ENCODE assay signal across 27 cellular contexts in the genomic region with DNA sequence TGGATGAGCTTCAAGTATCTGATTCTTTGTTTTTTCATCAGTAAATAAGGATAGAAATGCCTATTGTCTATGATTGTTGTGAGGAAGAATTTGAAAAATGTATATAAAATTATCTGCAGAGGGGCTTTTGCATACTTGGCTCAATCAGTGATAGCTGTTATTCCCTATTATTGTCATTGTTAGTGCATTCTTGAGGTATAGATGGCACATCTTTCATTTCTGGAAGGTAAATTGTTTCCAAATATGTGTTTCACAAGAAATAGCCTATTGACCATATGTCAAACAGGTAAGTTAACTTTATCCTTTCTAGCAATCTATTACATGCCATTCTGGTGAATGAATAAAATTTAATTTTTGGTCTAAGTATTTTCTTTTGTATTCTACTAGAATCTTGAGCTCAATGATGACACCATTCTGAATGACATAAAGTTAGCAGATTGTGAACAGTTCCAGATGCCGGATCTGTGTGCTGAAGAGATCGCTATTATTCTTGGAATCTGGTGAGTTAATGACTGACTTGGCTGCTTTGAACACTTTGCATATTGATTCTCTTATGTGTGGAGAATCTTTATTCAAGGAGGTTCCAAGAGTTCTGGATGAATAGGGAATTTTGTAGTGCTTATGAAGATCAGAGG. TPM values are rescaled to one million over a fixed set of nuclear protein-coding genes. Genes with fewer than 3 reads are reported as not detected.
DNase-seq lines count a peak whose midpoint lies in the region; ATAC-seq and TF ChIP-seq lines count a peak whose summit lies in the region.
"Had no signal": no experiment of that assay in that cellular context is flagged by ENCODE, and none has a peak within 500 bp of the region (broad histone marks: within the 10 kb centered on the region; RNA-seq: fewer than 3 reads in every experiment).

No MANE protein-coding gene starts in this region.

- H3K27ac ChIP-seq in GM23248, result no peak overlapping the region
- H3K27ac ChIP-seq: HL-60, KMS-11, RWPE1, SK-N-MC had no signal

- no peak overlapping the region for H3K4me3 Mint-ChIP-seq in stimulated activated naive CD8-positive, alpha-beta T cell treated with anti-CD3 and anti-CD28 coated beads, Interleukin-15, Interleukin-2, amounts not matched to agents 100 ng/mL and 50 ng/mL, for 24 hours
- no peak overlapping the region for H3K4me3 Mint-ChIP-seq in stimulated activated naive CD8-positive, alpha-beta T cell treated with anti-CD3 and anti-CD28 coated beads, Interleukin-15, amount 100 ng/mL, for 72 hours
- H3K4me3 Mint-ChIP-seq in activated T-cell treated with anti-CD3 and anti-CD28 coated beads, Interleukin-2, amount 50 U/mL, for 4 hours, result no peak overlapping the region
- H3K4me3 Mint-ChIP-seq: CD4-positive, CD25-positive, alpha-beta regulatory T cell; H9; HFFc6 had no signal

- in situ Hi-C loops in GM23248 (cut with MboI) (no loop called here), G401 (cut with HindIII; ENCODE audit: low sequenced_read_pairs) (no loop called here)

- H3K79me2 ChIP-seq in GM23248 (ENCODE audit: insufficient read depth), result no peaks in the 10 kb centered on the region

- peaks cover 14% of the 10 kb centered on the region for H3K4me1 ChIP-seq in GM23248 (ENCODE audit: insufficient read depth)
- H3K4me1 ChIP-seq: BE2C had no signal

- peak overlapping the region; percentile 27 for H3K4me2 ChIP-seq in GM23248 (ENCODE audit: unreplicated experiment)
- H3K4me2 ChIP-seq: KMS-11 had no signal

- no peaks in the 10 kb centered on the region for H3K27me3 Mint-ChIP-seq in stimulated activated naive CD8-positive, alpha-beta T cell treated with anti-CD3 and anti-CD28 coated beads, Interleukin-15, Interleukin-2, amounts not matched to agents 100 ng/mL and 50 ng/mL, for 24 hours
- H3K27me3 Mint-ChIP-seq in stimulated activated naive CD8-positive, alpha-beta T cell treated with anti-CD3 and anti-CD28 coated beads, Interleukin-15, amount 100 ng/mL, for 72 hours, result no peaks in the 10 kb centered on the region
- no peaks in the 10 kb centered on the region for H3K27me3 Mint-ChIP-seq in activated T-cell treated with anti-CD3 and anti-CD28 coated beads, Interleukin-2, amount 50 U/mL, for 4 hours (ENCODE audit: low read depth)
- H3K27me3 Mint-ChIP-seq: CD4-positive, CD25-positive, alpha-beta regulatory T cell had no signal

- no peaks in the 10 kb centered on the region for H3K9me3 ChIP-seq in GM23248 (ENCODE audit: low read depth)
- H3K9me3 ChIP-seq: BE2C had no signal

- no peaks in the 10 kb centered on the region for H3K9me3 Mint-ChIP-seq in stimulated activated naive CD8-positive, alpha-beta T cell treated with anti-CD3 and anti-CD28 coated beads, Interleukin-15, Interleukin-2, amounts not matched to agents 100 ng/mL and 50 ng/mL, for 24 hours
- H3K9me3 Mint-ChIP-seq in stimulated activated naive CD8-positive, alpha-beta T cell treated with anti-CD3 and anti-CD28 coated beads, Interleukin-15, amount 100 ng/mL, for 72 hours, result no peaks in the 10 kb centered on the region
- no peaks in the 10 kb centered on the region for H3K9me3 Mint-ChIP-seq in activated T-cell treated with anti-CD3 and anti-CD28 coated beads, Interleukin-2, amount 50 U/mL, for 4 hours
- H3K9me3 Mint-ChIP-seq: CD4-positive, CD25-positive, alpha-beta regulatory T cell; HFFc6 had no signal

- H3K36me3 Mint-ChIP-seq in stimulated activated naive CD8-positive, alpha-beta T cell treated with anti-CD3 and anti-CD28 coated beads, Interleukin-15, Interleukin-2, amounts not matched to agents 100 ng/mL and 50 ng/mL, for 24 hours (ENCODE audit: low read depth), result peaks cover 45% of the 10 kb centered on the region
- H3K36me3 Mint-ChIP-seq in activated T-cell treated with anti-CD3 and anti-CD28 coated beads, Interleukin-2, amount 50 U/mL, for 4 hours (ENCODE audit: insufficient read depth), result peaks cover 23% of the 10 kb centered on the region

- H3K4me3 ChIP-seq in GM23248 (no peak overlapping the region), fibroblast of mammary gland (ENCODE audit: control insufficient read depth, low read depth, low read length) (no peak overlapping the region)
- H3K4me3 ChIP-seq: SK-N-MC had no signal

- H2AFZ ChIP-seq in GM23248, result no peak overlapping the region

- H3K27me3 ChIP-seq in GM23248 (replicated peaks; ENCODE audit: insufficient read depth), result no peaks in the 10 kb centered on the region
- H3K27me3 ChIP-seq: BE2C had no signal

- no peak for TF ChIP-seq CTCF in fibroblast of mammary gland (conservative IDR thresholded peaks at IDR 0.05; ENCODE audit: control insufficient read depth, insufficient read depth, low read depth, low read length)

- no peak for ATAC-seq in stimulated activated naive CD8-positive, alpha-beta T cell treated with anti-CD3 and anti-CD28 coated beads, Interleukin-15, amount 100 ng/mL, for 72 hours
- ATAC-seq in activated T-cell treated with anti-CD3 and anti-CD28 coated beads, Interleukin-2, amount 50 U/mL, for 4 hours, result no peak
- ATAC-seq in HG03342 (IDR thresholded peaks at IDR 0.05; ENCODE audit: unreplicated experiment), result no peak

- peaks cover 13% of the 10 kb centered on the region for H3F3A ChIP-seq in GM23248 (ENCODE audit: insufficient read depth)

- WGBS in GM23248 (ENCODE audit: low coverage in 1 of 2, low lambda C conversion rate in 2 of 2, missing lambda C conversion rate in 2 of 2), 2 experiments, result 35 to 37% methylated on average over 2 of the region's 2 CpGs

- no peaks in the 10 kb centered on the region for H3K4me1 Mint-ChIP-seq in stimulated activated naive CD8-positive, alpha-beta T cell treated with anti-CD3 and anti-CD28 coated beads, Interleukin-15, Interleukin-2, amounts not matched to agents 100 ng/mL and 50 ng/mL, for 24 hours (ENCODE audit: low read depth)
- no peaks in the 10 kb centered on the region for H3K4me1 Mint-ChIP-seq in stimulated activated naive CD8-positive, alpha-beta T cell treated with anti-CD3 and anti-CD28 coated beads, Interleukin-15, amount 100 ng/mL, for 72 hours
- no peaks in the 10 kb centered on the region for H3K4me1 Mint-ChIP-seq in activated T-cell treated with anti-CD3 and anti-CD28 coated beads, Interleukin-2, amount 50 U/mL, for 4 hours (ENCODE audit: low read depth)
- H3K4me1 Mint-ChIP-seq: H9 had no signal

- H3K9me2 ChIP-seq in GM23248 (ENCODE audit: insufficient read depth), result no peaks in the 10 kb centered on the region

- peak overlapping the region; percentile 6 for H3K27ac Mint-ChIP-seq in stimulated activated naive CD8-positive, alpha-beta T cell treated with anti-CD3 and anti-CD28 coated beads, Interleukin-15, Interleukin-2, amounts not matched to agents 100 ng/mL and 50 ng/mL, for 24 hours
- H3K27ac Mint-ChIP-seq in stimulated activated naive CD8-positive, alpha-beta T cell treated with anti-CD3 and anti-CD28 coated beads, Interleukin-15, amount 100 ng/mL, for 72 hours, result no peak overlapping the region
- H3K27ac Mint-ChIP-seq: CD4-positive, CD25-positive, alpha-beta regulatory T cell; H9; HFFc6 had no signal

- H4K20me1 ChIP-seq in GM23248 (ENCODE audit: insufficient read depth), result no peaks in the 10 kb centered on the region

- H3K9ac ChIP-seq in GM23248, result no peak overlapping the region
- H3K9ac ChIP-seq: KMS-11 had no signal

- DNase-seq in stimulated activated naive CD8-positive, alpha-beta T cell treated with anti-CD3 and anti-CD28 coated beads, Interleukin-15, amount 100 ng/mL, for 72 hours, result no peak
- peak; percentile 40 for DNase-seq in GM23248
- peak; percentile 27 for DNase-seq in fibroblast of mammary gland (ENCODE audit: low read depth)
- DNase-seq in activated T-cell treated with anti-CD3 and anti-CD28 coated beads, Interleukin-2, amount 50 U/mL, for 4 hours, result no peak
- no peak for DNase-seq in G401 (ENCODE audit: low spot score)
- DNase-seq: 8988T; BE2C; CD4-positive, CD25-positive, alpha-beta regulatory T cell; COR-L47; DMS79; H9; HFFc6; IMR-90; NCI-H1105; NCI-H146; NCI-H2029; NCI-H345; NCI-H524; NCI-H774; NK-92 treated with Interleukin-12 subunit alpha and Interleukin-12 subunit beta, amount 100 ng/mL, for 24 hours; SHP77 treated with DMSO at 0.1 percent for 48 hours had no signal

- 0 out of 2 replicates have a peak, but pooled peaks cover 9% of the 10 kb centered on the region for H3K36me3 ChIP-seq in GM23248 (ENCODE audit: low read depth)
- H3K36me3 ChIP-seq: BE2C had no signal

RNA-seq across cellular contexts. Expression of a gene that starts 44.2 kb away (rescaled TPM):
- total RNA-seq in GM23248 (2014; rRNA removed; shearing (Covaris generic)), result 12.6 and 13.3 TPM in 2 replicates
- polyA plus RNA-seq in GM23248 (2016; fragmentation: Nextera tagmentation; extraction: Ambion mirVana), result 13.7 and 13.8 TPM in 2 replicates
- 10 to 100 TPM; 45.1 to 54.7 (median 53.4) TPM for total RNA-seq in activated T-cell treated with anti-CD3 and anti-CD28 coated beads, Interleukin-2, amount 50 U/mL, for 4 hours
- 10.0 and 22.4 TPM in 2 replicates for total RNA-seq in G401 (2014; rRNA removed; shearing (Covaris generic))

Comparison
In these comparisons a context has a peak if more than half of its experiments do, and no peak if none do; other contexts are left out.
1. DNase-seq: peak in GM23248 (single experiment) and fibroblast of mammary gland (single experiment); none in stimulated activated naive CD8-positive, alpha-beta T cell treated with anti-CD3 and anti-CD28 coated beads, Interleukin-15, amount 100 ng/mL, for 72 hours (0 of 2), activated T-cell treated with anti-CD3 and anti-CD28 coated beads, Interleukin-2, amount 50 U/mL, for 4 hours (single experiment) and G401 (single experiment).